ENCODE assay signal across 9 cellular contexts in genomic region chr22:37749223-37749622, GRCh38. TPM values are rescaled to one million over a fixed set of nuclear protein-coding genes. Genes with fewer than 3 reads are reported as not detected.
DNase-seq lines count a peak whose midpoint lies in the region; ATAC-seq and TF ChIP-seq lines count a peak whose summit lies in the region.
"Had no signal": no experiment of that assay in that cellular context is flagged by ENCODE, and none has a peak within 500 bp of the region (broad histone marks: within the 10 kb centered on the region; RNA-seq: fewer than 3 reads in every experiment).

No MANE protein-coding gene starts in this region.

- TF ChIP-seq RAD21 in IMR-90 (IDR thresholded peaks at IDR 0.05; ENCODE audit: low read length): no peak

- H2BK15ac ChIP-seq in IMR-90 (ENCODE audit: low read depth, low read length): no peak overlapping the region; the same call in 2 of the 3 replicates

- H3K4me1 ChIP-seq in IMR-90 (ENCODE audit: control insufficient read depth, insufficient read depth, low read length): peaks cover 56% of the 10 kb centered on the region
- H3K4me1 ChIP-seq in breast epithelium: peaks cover 33 to 64% of the 10 kb centered on the region in 2 donors
- peaks cover 33 to 46% of the 10 kb centered on the region in 2 donors for H3K4me1 ChIP-seq in lung (ENCODE audit: control insufficient read depth in 2 of 2, insufficient read depth in 2 of 2, low read length in 2 of 2)
- H3K4me1 ChIP-seq in subcutaneous abdominal adipose tissue (ENCODE audit: control insufficient read depth in 5 of 5, insufficient read depth in 5 of 5, low read length in 5 of 5): peaks cover 28 to 89% (median 80%) of the 10 kb centered on the region in 5 donors

- H2AK9ac ChIP-seq in IMR-90 (replicated peaks; ENCODE audit: low read depth, low read length, poor library complexity): peak overlapping the region; percentile 62

- peak overlapping the region; percentile 52 for H2BK5ac ChIP-seq in IMR-90 (ENCODE audit: low read depth, low read length, poor library complexity, severe bottlenecking)

- no peak overlapping the region for H4K91ac ChIP-seq in IMR-90 (ENCODE audit: insufficient read depth, low read depth, low read length)

- no peak overlapping the region for H2AK5ac ChIP-seq in IMR-90 (ENCODE audit: low read depth, low read length)

- H3K18ac ChIP-seq in IMR-90 (ENCODE audit: low read depth, low read length): no peak overlapping the region

- intact Hi-C loops in IMR-90 (cut with micrococcal nuclease): no loop called here
- intact Hi-C loops in breast epithelium (cut with DNase I; ENCODE audit: low total_unique reads): no loop called here

- no peak for TF ChIP-seq CTCF in IMR-90 (conservative IDR thresholded peaks at IDR 0.05; ENCODE audit: low read depth, low read length)
- peak in 1 of 3 donors; percentile 20 for TF ChIP-seq CTCF in breast epithelium (IDR thresholded peaks at IDR 0.05)
- no peak for TF ChIP-seq CTCF in lung (IDR thresholded peaks at IDR 0.05; ENCODE audit: control extremely low read depth, extremely low read depth)

- H3K36me3 ChIP-seq in IMR-90 (ENCODE audit: control insufficient read depth, insufficient read depth, low read length) (peaks cover 6% of the 10 kb centered on the region), breast epithelium (no peaks in the 10 kb centered on the region), lung (ENCODE audit: control insufficient read depth in 2 of 2, insufficient read depth in 2 of 2, low read length in 2 of 2) (peaks cover 0 to 5% of the 10 kb centered on the region in 2 donors), subcutaneous abdominal adipose tissue (ENCODE audit: control insufficient read depth in 5 of 5, insufficient read depth in 5 of 5, low read length in 5 of 5) (peaks cover 0 to 7% (median 0%) of the 10 kb centered on the region in 5 donors)

- H4K20me1 ChIP-seq in IMR-90 (ENCODE audit: insufficient read depth, low read length): peaks cover 50% of the 10 kb centered on the region

- H2BK20ac ChIP-seq in IMR-90 (ENCODE audit: low read depth, low read length): 0 out of 2 replicates have a peak overlapping the region, but pooled peaks have one; percentile 28

- H2BK120ac ChIP-seq in IMR-90 (ENCODE audit: low read depth, low read length): peak overlapping the region; percentile 21; the same call in 1 of the 2 replicates

- no peak overlapping the region for H2AFZ ChIP-seq in IMR-90 (replicated peaks; ENCODE audit: low read length, poor library complexity)

- TF ChIP-seq POLR2A in IMR-90 (IDR thresholded peaks at IDR 0.05; ENCODE audit: low read depth, low read length) (no peak), breast epithelium (IDR thresholded peaks at IDR 0.05) (no peak)

- H3K9me1 ChIP-seq in IMR-90 (ENCODE audit: insufficient read depth, low read length): peaks cover 29% of the 10 kb centered on the region

- in situ Hi-C loops in IMR-90 (cut with MboI; ENCODE audit: low sequenced_read_pairs): no loop called here

- BruUV-seq in IMR-90 (replicated peaks; lab: Mats Ljungman, UMichigan): no TSS peak

- 0 out of 2 replicates have a peak overlapping the region, but pooled peaks have one; percentile 14 for H3K14ac ChIP-seq in IMR-90 (replicated peaks; ENCODE audit: low read depth, low read length)

- H3K79me1 ChIP-seq in IMR-90 (ENCODE audit: low read depth in 1 of 2, low read length in 2 of 2): peaks cover 27 to 81% of the 10 kb centered on the region in 2 experiments

- peak overlapping the region in 1 of 2 experiments; percentile 4; a peak in 1 of 4 replicates for H4K8ac ChIP-seq in IMR-90 (ENCODE audit: low read depth in 2 of 2, low read length in 2 of 2)

- ATAC-seq in IMR-90 (ENCODE audit: low read depth) (no peak), lung (ENCODE audit: insufficient read depth, low FRiP score) (no peak), HG03196 (IDR thresholded peaks at IDR 0.05; ENCODE audit: unreplicated experiment) (no peak), GM21423 (IDR thresholded peaks at IDR 0.05; ENCODE audit: unreplicated experiment) (no peak)

- CTCF ChIA-PET in IMR-90 (lab: Yijun Ruan, JAX): no interaction called here

- H3K23ac ChIP-seq in IMR-90 (ENCODE audit: low read depth, low read length): no peak overlapping the region

- 73% methylated on average over 4 of the region's 12 CpGs; no CpG with 5 or more reads in 1 of the 2 experiments for WGBS in IMR-90 (ENCODE audit: extremely low coverage in 2 of 2, insufficient read length in 1 of 2), 2 experiments
- 64 to 88% methylated on average over 12 of the region's 12 CpGs for WGBS in lung, 2 donors

- peak overlapping the region; percentile 13; the same call in 1 of the 2 replicates for H3K4ac ChIP-seq in IMR-90 (ENCODE audit: low read depth, low read length)

- H3K9me3 ChIP-seq in IMR-90 (ENCODE audit: control insufficient read depth, insufficient read depth, low read length) (no peaks in the 10 kb centered on the region), breast epithelium (no peaks in the 10 kb centered on the region), lung (ENCODE audit: control insufficient read depth in 2 of 2, insufficient read depth in 1 of 2, low read length in 1 of 2) (no peaks in the 10 kb centered on the region), subcutaneous abdominal adipose tissue (ENCODE audit: control insufficient read depth in 5 of 5, low read length in 5 of 5) (no peaks in the 10 kb centered on the region)

- H3K27me3 ChIP-seq in IMR-90 (ENCODE audit: control insufficient read depth, insufficient read depth, low read length): no peaks in the 10 kb centered on the region
- H3K27me3 ChIP-seq in breast epithelium: no peaks in the 10 kb centered on the region
- no peaks in the 10 kb centered on the region for H3K27me3 ChIP-seq in lung (ENCODE audit: control insufficient read depth, insufficient read depth)
- H3K27me3 ChIP-seq in subcutaneous abdominal adipose tissue (ENCODE audit: control insufficient read depth in 5 of 5, insufficient read depth in 4 of 5, low read length in 5 of 5): no peaks in the 10 kb centered on the region

- no peak overlapping the region for H3K56ac ChIP-seq in IMR-90 (ENCODE audit: extremely low read depth, insufficient read depth, low read length)

- dilution Hi-C loops in IMR-90 (cut with HindIII; ENCODE audit: low sequenced_read_pairs, unreplicated experiment): no loop called here

- POLR2A ChIA-PET in IMR-90 (lab: Charles Lee; ENCODE audit: unreplicated experiment): no interaction called here

- H3K4me3 ChIP-seq in IMR-90 (ENCODE audit: insufficient read depth, low read depth, low read length) (no peak overlapping the region), breast epithelium (peak overlapping the region in 2 of 3 donors; percentile 2 to 95), lung (no peak overlapping the region), subcutaneous abdominal adipose tissue (ENCODE audit: low read depth in 1 of 5, low read length in 5 of 5) (no peak overlapping the region)

- H3K27ac ChIP-seq in IMR-90 (ENCODE audit: insufficient read depth, low read length): peak overlapping the region; percentile 18; the same call in 1 of the 2 replicates
- H3K27ac ChIP-seq in breast epithelium: peak overlapping the region; percentile 94 to 99
- H3K27ac ChIP-seq in lung (ENCODE audit: low read depth in 1 of 2, low read length in 1 of 2): peak overlapping the region; percentile 87 to 99
- peak overlapping the region; percentile 96 for H3K27ac ChIP-seq in subcutaneous abdominal adipose tissue (ENCODE audit: low read depth, low read length)

- H3K4me2 ChIP-seq in IMR-90 (ENCODE audit: low read depth, low read length): 0 out of 2 replicates have a peak overlapping the region, but pooled peaks have one; percentile 5

- H4K5ac ChIP-seq in IMR-90 (ENCODE audit: low read depth, low read length): no peak overlapping the region

- H3K9ac ChIP-seq in IMR-90 (ENCODE audit: low read depth, low read length): no peak overlapping the region
- H3K9ac ChIP-seq in subcutaneous abdominal adipose tissue (ENCODE audit: low read length in 5 of 5): no peak overlapping the region

- no peak for DNase-seq in IMR-90
- DNase-seq in breast epithelium (ENCODE audit: low spot score in 2 of 2): peak; percentile 81 to 91
- no peak for DNase-seq in lung (ENCODE audit: low spot score)
- no peak for DNase-seq in COLO829 (ENCODE audit: low spot score)
- DNase-seq: anterior cingulate cortex, posterior cingulate gyrus had no signal

TF ChIP-seq in IMR-90, 13 proteins besides CTCF, POLR2A, EP300 and RAD21 (continues in another document):
- TF ChIP-seq MXI1 (IDR thresholded peaks at IDR 0.05; ENCODE audit: borderline replicate concordance, low read depth, low read length) (no peak), BHLHE40 (IDR thresholded peaks at IDR 0.05; ENCODE audit: low read depth, low read length) (no peak), CEBPB (IDR thresholded peaks at IDR 0.05; ENCODE audit: low read depth, low read length) (no peak), RCOR1 (IDR thresholded peaks at IDR 0.05; ENCODE audit: insufficient replicate concordance, low read length) (no peak), FOS (IDR thresholded peaks at IDR 0.05; ENCODE audit: low read depth, low read length) (no peak), CHD1 (IDR thresholded peaks at IDR 0.05; ENCODE audit: low read depth, low read length) (no peak), ELK1 (IDR thresholded peaks at IDR 0.05; ENCODE audit: borderline replicate concordance, low read depth, low read length) (no peak), NFE2L2 (IDR thresholded peaks at IDR 0.05; ENCODE audit: low read depth, low read length) (no peak), RFX5 (IDR thresholded peaks at IDR 0.05; ENCODE audit: low read depth, low read length) (no peak)

RNA-seq across cellular contexts. Expression of gene TRIOBP, which starts 52.4 kb away (rescaled TPM):
- 46.4 and 47.5 TPM in 2 replicates for total RNA-seq in IMR-90 (2012; rRNA removed)
- polyA plus RNA-seq in IMR-90 (2012; rRNA removed): 65.5 and 69.8 TPM in 2 replicates
- polyA plus RNA-seq in IMR-90 (2012; cell fraction: cytosol; rRNA removed): 66.8 and 79.6 TPM in 2 replicates
- 42.7 and 68.1 TPM in 2 replicates for polyA plus RNA-seq in IMR-90 (2012; cell fraction: nucleus; rRNA removed; ENCODE audit: low replicate concordance)
- 10 to 100 TPM; 78.3 to 95.0 (median 88.3) TPM for total RNA-seq in breast epithelium
- total RNA-seq in lung: 100 to 1,000 TPM in 1 of 2 donors, 10 to 100 TPM in 1; 99.3 to 105 TPM
- 10 to 100 TPM; 37.1 to 70.7 TPM for polyA plus RNA-seq in lung

RNA-seq across cellular contexts. Expression of gene GCAT, which starts 58.5 kb away (rescaled TPM):
- total RNA-seq in IMR-90 (2012; rRNA removed): 25.6 and 32.3 TPM in 2 replicates
- 20.6 and 26.2 TPM in 2 replicates for polyA plus RNA-seq in IMR-90 (2012; rRNA removed)
- 18.9 and 29.8 TPM in 2 replicates for polyA plus RNA-seq in IMR-90 (2012; cell fraction: cytosol; rRNA removed)
- polyA plus RNA-seq in IMR-90 (2012; cell fraction: nucleus; rRNA removed; ENCODE audit: low replicate concordance): 15.8 and 38.2 TPM in 2 replicates
- 10 to 100 TPM; 17.3 to 23.7 (median 21.6) TPM for total RNA-seq in breast epithelium
- 10 to 100 TPM; 11.7 to 17.2 TPM for total RNA-seq in lung
- 10 to 100 TPM in 1 of 2 donors, 1 to 10 TPM in 1; 9.3 to 31.1 TPM for polyA plus RNA-seq in lung

Comparison
In these comparisons a context has a peak if more than half of its experiments do, and no peak if none do; other contexts are left out.
1. DNase-seq: peak in breast epithelium (2 of 2); none in IMR-90 (single experiment), lung (single experiment) and COLO829 (single experiment).
2. H3K27ac ChIP-seq: peak in every context shown above with its lines; median percentile 96 in breast epithelium; 96 in subcutaneous abdominal adipose tissue; 93 in lung; 18 in IMR-90.
3. H3K4me3 ChIP-seq: peak in breast epithelium (2 of 3); none in IMR-90 (single experiment), lung (single experiment) and subcutaneous abdominal adipose tissue (0 of 5).